In genomic region chr9:92140074-92140753, GRCh38 we compare ENCODE assay signal across 8 cellular contexts. TPM values are rescaled to one million over a fixed set of nuclear protein-coding genes. Genes with fewer than 3 reads are reported as not detected.
DNase-seq lines count a peak whose midpoint lies in the region; ATAC-seq, FAIRE-seq and TF ChIP-seq lines count a peak whose summit lies in the region.

No MANE protein-coding gene starts in this region.

- H3K27ac ChIP-seq in A549, result peak overlapping the region; percentile 12 to 73; a peak in 3 of 6 replicates
- H3K27ac ChIP-seq in SJSA1, result no peak overlapping the region
- H3K27ac ChIP-seq in upper lobe of right lung, result no peak overlapping the region

- no peaks in the 10 kb centered on the region for H3K9me3 ChIP-seq in A549
- no peaks in the 10 kb centered on the region for H3K9me3 ChIP-seq in SJSA1 (replicated peaks)
- no peaks in the 10 kb centered on the region for H3K9me3 ChIP-seq in upper lobe of right lung

- peak; percentile 83 to 89 for TF ChIP-seq RAD21 in A549 (conservative IDR thresholded peaks at IDR 0.05 in 1 of 2, IDR thresholded peaks at IDR 0.05 in 1 of 2)

- TF ChIP-seq CTCF in A549 (IDR thresholded peaks at IDR 0.05) (peak; percentile 88), upper lobe of right lung (IDR thresholded peaks at IDR 0.05) (peak; percentile 96)

- peak overlapping the region; percentile 62 for H3K4me2 ChIP-seq in A549

- TF ChIP-seq POLR2A in A549 (IDR thresholded peaks at IDR 0.05; ENCODE audit: low read length), result no peak

- DNase-seq in A549 (ENCODE audit: low read depth in 1 of 2, low spot score in 1 of 2) (peak; percentile 72 to 73), Kasumi-1 (lab: John Stamatoyannopoulos, UW) (peak; percentile 50), SJSA1 (ENCODE audit: low read depth in 1 of 2, low spot score in 2 of 2) (peak; percentile 74 to 81), germinal center (ENCODE audit: low spot score) (peak; percentile 71), posterior vena cava (ENCODE audit: low spot score) (peak; percentile 94), upper lobe of right lung (peak; percentile 90)
- peak; percentile 31 to 60 (median 39) for DNase-seq in activated naive CD4-positive, alpha-beta T cell (lab: John Stamatoyannopoulos, UW)

- CTCF ChIA-PET in A549 (lab: Yijun Ruan, JAX), result interaction anchor here (0.5 to 10.8 kb wide), 58 partner anchors 9 to 650 kb away, joined by 3 to 214 read pairs (median 6); partner anchors contain the start of genes CENPP and NOL8

- H3K4me1 ChIP-seq in A549, result peaks cover 5% of the 10 kb centered on the region; the same call in 2 of the 3 replicates
- H3K4me1 ChIP-seq in SJSA1 (replicated peaks), result peaks cover 18% of the 10 kb centered on the region
- H3K4me1 ChIP-seq in upper lobe of right lung, result peaks cover 8% of the 10 kb centered on the region

- peak; percentile 41 to 81; a peak in 5 of 6 replicates for ATAC-seq in A549
- peak; percentile 54 for ATAC-seq in GM18858 (IDR thresholded peaks at IDR 0.05; ENCODE audit: unreplicated experiment)
- peak; percentile 86 for ATAC-seq in upper lobe of right lung

- WGBS in A549 (ENCODE audit: missing lambda C conversion rate), result 22% methylated on average over 16 of the region's 16 CpGs

- TF ChIP-seq EP300 in A549 (IDR thresholded peaks at IDR 0.05), result no peak

- intact Hi-C loops in posterior vena cava (cut with DNase I) (no loop called here), upper lobe of right lung (cut with DNase I) (no loop called here)

- H3K4me3 ChIP-seq in A549 (no peak overlapping the region), SJSA1 (no peak overlapping the region), upper lobe of right lung (peak overlapping the region; percentile 41)

- H3K27me3 ChIP-seq in SJSA1 (replicated peaks) (no peaks in the 10 kb centered on the region), upper lobe of right lung (no peaks in the 10 kb centered on the region)

- POLR2A ChIA-PET in A549 (lab: Yijun Ruan, JAX), result interaction anchor here (1.2 kb wide), 1 partner anchor 102 kb away, joined by 3 read pairs; no protein-coding TSS in a partner anchor

- no peak for FAIRE-seq in A549 (lab: Jason Lieb, UNC)

- H3K36me3 ChIP-seq in SJSA1 (no peaks in the 10 kb centered on the region), upper lobe of right lung (no peaks in the 10 kb centered on the region)

TF ChIP-seq in A549, 52 proteins besides CTCF, POLR2A, EP300 and RAD21:
- no peak for TF ChIP-seq REST (IDR thresholded peaks at IDR 0.05)
- TF ChIP-seq SMC3 (IDR thresholded peaks at IDR 0.05), result peak; percentile 83
- peak; percentile 79 for TF ChIP-seq E2F6 (IDR thresholded peaks at IDR 0.05; ENCODE audit: borderline replicate concordance, low read depth)
- TF ChIP-seq MAX (IDR thresholded peaks at IDR 0.05), result peak; percentile 85
- no peak for TF ChIP-seq RARB (CRISPR knock-in tag; IDR thresholded peaks at IDR 0.05)
- TF ChIP-seq RCOR1 (IDR thresholded peaks at IDR 0.05; ENCODE audit: low read depth, low read length), result no peak
TF ChIP-seq in A549: peak in this region for 3.

RNA-seq across cellular contexts. Expression of gene SPTLC1, which starts 25.0 kb away (rescaled TPM):
- polyA plus RNA-seq in A549 (2011; rRNA removed) (112 and 122 TPM in 2 replicates), A549 (2017; fragmentation: RNase III; extraction: RNeasy Plus Mini Kit Qiagen cat#74134 plus additional on column Dnase treatment) (63.6 to 63.7 TPM (median 63.6 TPM) in 3 replicates)
- 35.7 and 36.2 TPM in 2 replicates for polyA plus RNA-seq in A549 (2012; cell fraction: cytosol; rRNA removed)
- 33.2 and 34.5 TPM in 2 replicates for polyA plus RNA-seq in A549 (2012; cell fraction: nucleus; rRNA removed)
- polyA minus RNA-seq in A549 (2011; rRNA and poly(A)+ RNA removed), result 56.3 and 77.0 TPM in 2 replicates
- total RNA-seq in SJSA1 (2014; rRNA removed; shearing (Covaris generic)), result 115 and 118 TPM in 2 replicates
- total RNA-seq in posterior vena cava (10 to 100 TPM; 39.3 to 43.1 TPM), upper lobe of right lung (66.5 TPM)

Comparison
In these comparisons a context has a peak if more than half of its experiments do, and no peak if none do; other contexts are left out.
1. DNase-seq: peak in every context shown above with its lines; median percentile 94 in posterior vena cava; 90 in upper lobe of right lung; 78 in SJSA1; 72 in A549; 71 in germinal center; 50 in Kasumi-1; 39 in activated naive CD4-positive, alpha-beta T cell.
2. H3K27ac ChIP-seq: peak in A549 (2 of 2); none in SJSA1 (single experiment) and upper lobe of right lung (single experiment).
3. Peak in every context shown above with its lines, with median percentiles within 50 percentile points of each other: ATAC-seq.